Comparison of ENCODE assay signal across 13 cellular contexts in genomic region chr2:145751155-145751554, GRCh38.
DNase-seq lines count a peak whose midpoint lies in the region; ATAC-seq and TF ChIP-seq lines count a peak whose summit lies in the region.
"Had no signal": no experiment of that assay in that cellular context is flagged by ENCODE, and none has a peak within 500 bp of the region (broad histone marks: within the 10 kb centered on the region; RNA-seq: fewer than 3 reads in every experiment).

No MANE protein-coding gene starts in this region.

- DNase-seq in heart right ventricle (no peak), left cardiac atrium (no peak), ascending aorta (ENCODE audit: low spot score in 2 of 2) (no peak), mesendoderm (peak; percentile 29), COLO668 (lab: John Stamatoyannopoulos, UW; ENCODE audit: unreplicated experiment) (no peak), T-helper 9 cell (no peak)
- DNase-seq in effector memory CD8-positive, alpha-beta T cell: no peak
- DNase-seq: activated naive CD4-positive, alpha-beta T cell treated with anti-CD3 and anti-CD28 coated beads, Interleukin-2, amount 50 U/mL, for 16 hours; effector CD8-positive, alpha-beta T cell; H7; MM.1S had no signal

- no peak overlapping the region for H3K4ac ChIP-seq in mesendoderm (ENCODE audit: low read depth, low read length)

- H3K56ac ChIP-seq in mesendoderm (ENCODE audit: low read length): no peak overlapping the region

- ATAC-seq in heart right ventricle (no peak), left cardiac atrium (no peak)
- no peak for ATAC-seq in effector memory CD8-positive, alpha-beta T cell (replicated peaks)

- no peak overlapping the region for H3K4me2 ChIP-seq in mesendoderm (ENCODE audit: low read length)

- H3K27ac ChIP-seq in heart right ventricle: peak overlapping the region in 9 of 10 donors; percentile 11 to 81 (median 47)
- H3K27ac ChIP-seq in ascending aorta: peak overlapping the region; percentile 51 to 62
- no peak overlapping the region for H3K27ac ChIP-seq in mesendoderm (ENCODE audit: low read depth, low read length)
- H3K27ac ChIP-seq in urinary bladder (ENCODE audit: low read depth): peak overlapping the region; percentile 62

- H3K9ac ChIP-seq in mesendoderm (ENCODE audit: low read length): no peak overlapping the region

- H3K4me3 ChIP-seq in heart right ventricle (no peak overlapping the region), ascending aorta (no peak overlapping the region), mesendoderm (ENCODE audit: low read length) (no peak overlapping the region), urinary bladder (ENCODE audit: low read depth, low read length) (no peak overlapping the region)

- TF ChIP-seq CTCF in heart right ventricle (IDR thresholded peaks at IDR 0.05): no peak
- TF ChIP-seq CTCF in ascending aorta (IDR thresholded peaks at IDR 0.05): no peak

- H3K36me3 ChIP-seq in heart right ventricle (no peaks in the 10 kb centered on the region), ascending aorta (no peaks in the 10 kb centered on the region), mesendoderm (ENCODE audit: control insufficient read depth, insufficient read depth, low read length) (no peaks in the 10 kb centered on the region), urinary bladder (ENCODE audit: insufficient read depth) (no peaks in the 10 kb centered on the region)

- WGBS in heart right ventricle, 2 donors: 37 to 48% methylated on average over 1 of the region's 1 CpG
- no CpG with 5 or more reads among the region's 1 CpG for WGBS in mesendoderm (ENCODE audit: extremely low coverage, insufficient coverage, low lambda C conversion rate)
- 48% methylated on average over 1 of the region's 1 CpG for WGBS in urinary bladder

- no peaks in the 10 kb centered on the region for H3K9me3 Mint-ChIP-seq in effector memory CD8-positive, alpha-beta T cell
- H3K9me3 Mint-ChIP-seq: type B pancreatic cell had no signal

- no peaks in the 10 kb centered on the region for H3K79me2 ChIP-seq in mesendoderm (ENCODE audit: control insufficient read depth, insufficient read depth, low read length)

- H4K8ac ChIP-seq in mesendoderm (ENCODE audit: low read depth, low read length): peak overlapping the region; percentile 5

- no peak overlapping the region for H3K18ac ChIP-seq in mesendoderm (ENCODE audit: low read length)

- no peak overlapping the region for H2AK5ac ChIP-seq in mesendoderm (ENCODE audit: low read length)

- no peaks in the 10 kb centered on the region for H3K4me1 Mint-ChIP-seq in effector memory CD8-positive, alpha-beta T cell (ENCODE audit: low read depth in 2 of 2)

- H3K9me3 ChIP-seq in heart right ventricle (no peaks in the 10 kb centered on the region), ascending aorta (no peaks in the 10 kb centered on the region)

- no peak overlapping the region for H2BK5ac ChIP-seq in mesendoderm (ENCODE audit: low read length)

- peaks cover 0 to 40% (median 20%) of the 10 kb centered on the region in 9 donors for H3K4me1 ChIP-seq in heart right ventricle
- peaks cover 3 to 21% of the 10 kb centered on the region in 2 donors for H3K4me1 ChIP-seq in ascending aorta
- H3K4me1 ChIP-seq in mesendoderm (ENCODE audit: control insufficient read depth, low read depth, low read length): peaks cover 6% of the 10 kb centered on the region
- H3K4me1 ChIP-seq in urinary bladder (ENCODE audit: insufficient read depth): no peaks in the 10 kb centered on the region

- no peak overlapping the region for H3K27ac Mint-ChIP-seq in effector memory CD8-positive, alpha-beta T cell
- H3K27ac Mint-ChIP-seq: type B pancreatic cell had no signal

- H2BK15ac ChIP-seq in mesendoderm (replicated peaks; ENCODE audit: low read depth): no peak overlapping the region

- H3K23ac ChIP-seq in mesendoderm (ENCODE audit: low read length): no peak overlapping the region

- no peak overlapping the region for H3K4me3 Mint-ChIP-seq in effector memory CD8-positive, alpha-beta T cell
- H3K4me3 Mint-ChIP-seq: type B pancreatic cell had no signal

- H3K36me3 Mint-ChIP-seq in effector memory CD8-positive, alpha-beta T cell (ENCODE audit: insufficient read depth): no peaks in the 10 kb centered on the region
- H3K36me3 Mint-ChIP-seq: type B pancreatic cell had no signal

- intact Hi-C loops in heart right ventricle (cut with DNase I): loop anchor here in 4 of 10 donors (5.0 to 10.0 kb wide), 3 partner anchors 1229 to 1366 kb away; partner anchors contain the start of gene ZEB2 (in 2 of the 4)
- intact Hi-C loops in left cardiac atrium (cut with DNase I): no loop called here
- intact Hi-C loops in ascending aorta (cut with DNase I): loop anchor here (5.0 to 10.0 kb wide), 4 partner anchors 736 to 1419 kb away; partner anchors contain the start of gene ZEB2

- no peak overlapping the region for H2BK120ac ChIP-seq in mesendoderm (ENCODE audit: low read depth, low read length)

- H3K27me3 Mint-ChIP-seq in effector memory CD8-positive, alpha-beta T cell: no peaks in the 10 kb centered on the region

- no peaks in the 10 kb centered on the region for H3K79me1 ChIP-seq in mesendoderm (ENCODE audit: low read length)

- H3K27me3 ChIP-seq in heart right ventricle (no peaks in the 10 kb centered on the region), ascending aorta (no peaks in the 10 kb centered on the region), mesendoderm (ENCODE audit: insufficient read depth, low read length, poor library complexity) (no peaks in the 10 kb centered on the region)

- no peak overlapping the region for H4K5ac ChIP-seq in mesendoderm (ENCODE audit: low read length)
